17 cellular contexts compared by ENCODE assay signal in the genomic region with DNA sequence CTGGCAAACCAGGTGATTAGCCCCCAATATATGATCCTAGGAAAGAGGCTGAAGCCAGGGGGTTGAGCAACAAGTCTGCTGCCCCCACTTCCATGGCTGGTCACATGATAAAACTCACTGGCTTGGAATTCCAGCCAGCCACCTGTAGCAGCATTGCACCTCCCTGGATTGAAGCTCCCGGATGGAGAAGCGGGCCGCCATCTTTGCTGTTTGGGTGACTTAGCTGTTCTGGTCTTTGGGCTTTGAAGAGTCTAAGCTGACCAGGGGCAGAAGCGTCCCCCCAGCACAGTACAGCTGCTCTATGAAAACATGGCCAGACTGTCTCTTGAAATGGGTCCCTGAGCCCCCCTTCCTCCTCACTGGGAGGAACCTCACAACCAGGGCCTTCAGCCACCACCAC.
DNase-seq lines count a peak whose midpoint lies in the region; ATAC-seq and TF ChIP-seq lines count a peak whose summit lies in the region.
"Had no signal": no experiment of that assay in that cellular context is flagged by ENCODE, and none has a peak within 500 bp of the region (broad histone marks: within the 10 kb centered on the region; RNA-seq: fewer than 3 reads in every experiment).

No MANE protein-coding gene starts in this region.

- intact Hi-C loops in sciatic nerve (cut with DNase I) (no loop called here), testis (cut with DNase I; ENCODE audit: low total_unique reads) (no loop called here)

- peak; percentile 20 for ATAC-seq in sciatic nerve
- ATAC-seq: CD8-positive, alpha-beta T cell; GM12878 had no signal

- H3K4me1 Mint-ChIP-seq in chondrocyte (ENCODE audit: low read depth): no peaks in the 10 kb centered on the region
- H3K4me1 Mint-ChIP-seq: CD4-positive, CD25-positive, alpha-beta regulatory T cell had no signal

- H3K27me3 Mint-ChIP-seq in chondrocyte (ENCODE audit: low read depth): peaks cover 7% of the 10 kb centered on the region
- H3K27me3 Mint-ChIP-seq: CD4-positive, CD25-positive, alpha-beta regulatory T cell had no signal

- H3K4me3 Mint-ChIP-seq in chondrocyte (ENCODE audit: unreplicated experiment): no peak overlapping the region
- H3K4me3 Mint-ChIP-seq: CD4-positive, CD25-positive, alpha-beta regulatory T cell; CD8-positive, alpha-beta T cell had no signal

- no peak overlapping the region for H3K27ac Mint-ChIP-seq in chondrocyte (ENCODE audit: unreplicated experiment)
- H3K27ac Mint-ChIP-seq: CD4-positive, CD25-positive, alpha-beta regulatory T cell; CD8-positive, alpha-beta T cell had no signal

- no peaks in the 10 kb centered on the region for H3K27me3 ChIP-seq in testis

- no peaks in the 10 kb centered on the region for H3K4me1 ChIP-seq in testis
- H3K4me1 ChIP-seq: Caco-2 had no signal

- no peak overlapping the region for H3K4me3 ChIP-seq in testis
- H3K4me3 ChIP-seq: GM12878, GM23248 had no signal

- 40 to 93% methylated on average over 1 to 4 of the region's 4 CpGs for WGBS in testis, 2 donors

- H3K36me3 ChIP-seq in testis (ENCODE audit: low read depth, missing control alignments): no peaks in the 10 kb centered on the region

- no peak overlapping the region for H3K27ac ChIP-seq in testis
- H3K27ac ChIP-seq: GM23248 had no signal

- no peaks in the 10 kb centered on the region for H3K9me3 ChIP-seq in testis
- H3K9me3 ChIP-seq: Caco-2 had no signal

- no peaks in the 10 kb centered on the region for H3K36me3 Mint-ChIP-seq in chondrocyte (ENCODE audit: low read depth)
- H3K36me3 Mint-ChIP-seq: CD4-positive, CD25-positive, alpha-beta regulatory T cell; CD8-positive, alpha-beta T cell had no signal

- peak; percentile 64 for DNase-seq in chondrocyte (ENCODE audit: low spot score)
- no peak for DNase-seq in sciatic nerve (ENCODE audit: low spot score)
- peak; percentile 26 for DNase-seq in testis
- DNase-seq in RKO (ENCODE audit: low spot score): no peak
- DNase-seq in NCI-H2196 treated with DMSO at 0.1 percent for 48 hours (lab: John Stamatoyannopoulos, UW; ENCODE audit: unreplicated experiment): no peak
- DNase-seq in NCI-H510A treated with DMSO at 0.1 percent for 48 hours (lab: John Stamatoyannopoulos, UW): no peak
- DNase-seq: C1 segment of cervical spinal cord; Caco-2; CD4-positive, CD25-positive, alpha-beta regulatory T cell; CD8-positive, alpha-beta T cell; DMS153; EL; GDM1; GM23248; H7; HCEC 1CT had no signal

- TF ChIP-seq CTCF in chondrocyte (IDR thresholded peaks at IDR 0.05): no peak
- TF ChIP-seq CTCF in testis (IDR thresholded peaks at IDR 0.05): no peak

- no peak for TF ChIP-seq POLR2A in testis (IDR thresholded peaks at IDR 0.05)

- H3K9me3 Mint-ChIP-seq in chondrocyte (ENCODE audit: low read depth): peaks cover 6% of the 10 kb centered on the region

Comparison
In these comparisons a context has a peak if more than half of its experiments do, and no peak if none do; other contexts are left out.
1. DNase-seq: peak in chondrocyte (single experiment) and testis (single experiment); none in sciatic nerve (single experiment), RKO (single experiment), NCI-H2196 treated with DMSO at 0.1 percent for 48 hours (single experiment) and NCI-H510A treated with DMSO at 0.1 percent for 48 hours (single experiment).